ENCODE assay signal across 2 cellular contexts in genomic region chr5:140111859-140112551, GRCh38.
TF ChIP-seq lines count a peak whose summit lies in the region.

No MANE protein-coding gene starts in this region.

TF ChIP-seq in SK-N-SH, 30 proteins besides CTCF, POLR2A, EP300 and RAD21 (continued from another document):
- no peak for TF ChIP-seq RCOR1 (IDR thresholded peaks at IDR 0.05; ENCODE audit: low read length)
- TF ChIP-seq PBX3 (IDR thresholded peaks at IDR 0.05), result no peak

TF ChIP-seq in SK-N-SH treated with all-trans-retinoic acid at 6 μM for 48 hours, 23 proteins besides CTCF, POLR2A, EP300 and RAD21 (continued from another document):
- no peak for TF ChIP-seq CREB5 (CRISPR knock-in tag; IDR thresholded peaks at IDR 0.05; ENCODE audit: low read depth)
- no peak for TF ChIP-seq CSDC2 (CRISPR knock-in tag; IDR thresholded peaks at IDR 0.05)
- TF ChIP-seq TOX (CRISPR knock-in tag; IDR thresholded peaks at IDR 0.05; ENCODE audit: borderline replicate concordance), result no peak
- no peak for TF ChIP-seq OSR1 (CRISPR knock-in tag; IDR thresholded peaks at IDR 0.05)
- no peak for TF ChIP-seq ARNTL (CRISPR knock-in tag; IDR thresholded peaks at IDR 0.05; ENCODE audit: borderline replicate concordance, low read depth)
- TF ChIP-seq CSRNP3 (CRISPR knock-in tag; IDR thresholded peaks at IDR 0.05), result no peak
- TF ChIP-seq GLIS3 (CRISPR knock-in tag; IDR thresholded peaks at IDR 0.05), result no peak
- TF ChIP-seq PPARA (CRISPR knock-in tag; IDR thresholded peaks at IDR 0.05; ENCODE audit: borderline replicate concordance), result no peak
- no peak for TF ChIP-seq RARB (CRISPR knock-in tag; IDR thresholded peaks at IDR 0.05)
- TF ChIP-seq ZNF70 (CRISPR knock-in tag; IDR thresholded peaks at IDR 0.05), result no peak
- no peak for TF ChIP-seq ISL1 (CRISPR knock-in tag; IDR thresholded peaks at IDR 0.05)
TF ChIP-seq in SK-N-SH treated with all-trans-retinoic acid at 6 μM for 48 hours: peak in this region for 0.
